ENCODE assay signal across 1 cellular context in genomic region chr5:61467766-61468482, GRCh38.
TF ChIP-seq lines count a peak whose summit lies in the region.

No MANE protein-coding gene starts in this region.

TF ChIP-seq in endothelial cell of umbilical vein, 7 proteins besides CTCF, POLR2A, EP300 and RAD21:
- TF ChIP-seq JUN (IDR thresholded peaks at IDR 0.05; ENCODE audit: borderline replicate concordance, insufficient read depth, insufficient read length, low read depth) (no peak), POLR2AphosphoS5 (IDR thresholded peaks at IDR 0.05; ENCODE audit: insufficient read depth, low read depth, low read length) (no peak), GATA2 (IDR thresholded peaks at IDR 0.05; ENCODE audit: insufficient read depth, insufficient read length, low read depth, low read length) (no peak), FOS (IDR thresholded peaks at IDR 0.05; ENCODE audit: borderline replicate concordance, insufficient read depth, low read length) (no peak)
